Comparison of ENCODE assay signal across 1 cellular context in genomic region chr18:58201728-58202405, GRCh38.
TF ChIP-seq lines count a peak whose summit lies in the region.

No MANE protein-coding gene starts in this region.

TF ChIP-seq in IMR-90, 13 proteins besides CTCF, POLR2A, EP300 and RAD21 (continued from another document):
- TF ChIP-seq ELK1 (IDR thresholded peaks at IDR 0.05; ENCODE audit: borderline replicate concordance, low read depth, low read length) (no peak), BHLHE40 (IDR thresholded peaks at IDR 0.05; ENCODE audit: low read depth, low read length) (no peak)
